18 cellular contexts compared by ENCODE assay signal in genomic region chr15:55241193-55241592, GRCh38.
"Had no signal": no experiment of that assay in that cellular context is flagged by ENCODE, and none has a peak within 500 bp of the region (broad histone marks: within the 10 kb centered on the region; RNA-seq: fewer than 3 reads in every experiment).

No MANE protein-coding gene starts in this region.

- H3K4me3 Mint-ChIP-seq: activated B cell treated with CpG ODN at 0.5 μM for 24 hours; activated CD4-positive, alpha-beta T cell treated with anti-CD3 and anti-CD28 coated beads, Interleukin-2, amount 10 ng/mL, durations not matched to agents 7 days and 5 days; activated naive CD4-positive, alpha-beta T cell treated with anti-CD3 and anti-CD28 coated beads, Interleukin-2, amount 10 ng/mL, durations not matched to agents 7 days and 5 days; memory B cell; stimulated activated memory B cell treated with anti-CD40 and anti-IgM and Interleukin-4, amounts not matched to agents 10 μg/mL and 1 μg/mL and 100 μg/mL, for 72 hours had no signal

- H3K9me3 ChIP-seq: body of pancreas, left ventricle myocardium inferior, transverse colon had no signal

- DNase-seq: activated B cell treated with CpG ODN at 0.5 μM for 24 hours; activated CD4-positive, alpha-beta T cell treated with anti-CD3 and anti-CD28 coated beads, Interleukin-2, amount 10 ng/mL, durations not matched to agents 7 days and 5 days; activated naive CD4-positive, alpha-beta T cell treated with anti-CD3 and anti-CD28 coated beads, Interleukin-2, amount 10 ng/mL, durations not matched to agents 7 days and 5 days; amygdala; body of pancreas; caudate nucleus; left ventricle myocardium inferior; naive thymus-derived CD8-positive, alpha-beta T cell; posterior cingulate gyrus; retina; SHP77 treated with DMSO at 0.1 percent for 48 hours; substantia nigra; transverse colon had no signal

- H3K36me3 ChIP-seq: left ventricle myocardium inferior, transverse colon had no signal

- H3K4me3 ChIP-seq: body of pancreas, hepatocyte, left ventricle myocardium inferior, transverse colon had no signal

- H3K4me1 ChIP-seq: body of pancreas had no signal

- H3K27ac ChIP-seq: body of pancreas, hepatocyte, left ventricle myocardium inferior had no signal

- H3K4me1 Mint-ChIP-seq: stimulated activated memory B cell treated with anti-CD40 and anti-IgM and Interleukin-4, amounts not matched to agents 10 μg/mL and 1 μg/mL and 100 μg/mL, for 72 hours had no signal

- H3K27ac Mint-ChIP-seq: activated B cell treated with CpG ODN at 0.5 μM for 24 hours; activated CD4-positive, alpha-beta T cell treated with anti-CD3 and anti-CD28 coated beads, Interleukin-2, amount 10 ng/mL, durations not matched to agents 7 days and 5 days; activated naive CD4-positive, alpha-beta T cell treated with anti-CD3 and anti-CD28 coated beads, Interleukin-2, amount 10 ng/mL, durations not matched to agents 7 days and 5 days; memory B cell; stimulated activated memory B cell treated with anti-CD40 and anti-IgM and Interleukin-4, amounts not matched to agents 10 μg/mL and 1 μg/mL and 100 μg/mL, for 72 hours had no signal

- ATAC-seq: body of pancreas; esophagus mucosa; naive thymus-derived CD8-positive, alpha-beta T cell; SK-N-SH treated with all-trans-retinoic acid at 6 μM for 48 hours; stimulated activated memory B cell treated with anti-CD40 and anti-IgM and Interleukin-4, amounts not matched to agents 10 μg/mL and 1 μg/mL and 100 μg/mL, for 72 hours had no signal

- H3K27me3 Mint-ChIP-seq: activated B cell treated with CpG ODN at 0.5 μM for 24 hours; activated CD4-positive, alpha-beta T cell treated with anti-CD3 and anti-CD28 coated beads, Interleukin-2, amount 10 ng/mL, durations not matched to agents 7 days and 5 days; activated naive CD4-positive, alpha-beta T cell treated with anti-CD3 and anti-CD28 coated beads, Interleukin-2, amount 10 ng/mL, durations not matched to agents 7 days and 5 days; memory B cell; naive thymus-derived CD8-positive, alpha-beta T cell; stimulated activated memory B cell treated with anti-CD40 and anti-IgM and Interleukin-4, amounts not matched to agents 10 μg/mL and 1 μg/mL and 100 μg/mL, for 72 hours had no signal

- H3K9me3 Mint-ChIP-seq: activated B cell treated with CpG ODN at 0.5 μM for 24 hours; activated CD4-positive, alpha-beta T cell treated with anti-CD3 and anti-CD28 coated beads, Interleukin-2, amount 10 ng/mL, durations not matched to agents 7 days and 5 days; activated naive CD4-positive, alpha-beta T cell treated with anti-CD3 and anti-CD28 coated beads, Interleukin-2, amount 10 ng/mL, durations not matched to agents 7 days and 5 days; memory B cell; naive thymus-derived CD8-positive, alpha-beta T cell; stimulated activated memory B cell treated with anti-CD40 and anti-IgM and Interleukin-4, amounts not matched to agents 10 μg/mL and 1 μg/mL and 100 μg/mL, for 72 hours had no signal

- H3K27me3 ChIP-seq: body of pancreas, hepatocyte, transverse colon had no signal
